Comparison of ENCODE assay signal across 8 cellular contexts in genomic region chr7:3092468-3092867, GRCh38. TPM values are rescaled to one million over a fixed set of nuclear protein-coding genes. Genes with fewer than 3 reads are reported as not detected.
DNase-seq lines count a peak whose midpoint lies in the region; ATAC-seq and TF ChIP-seq lines count a peak whose summit lies in the region.

No MANE protein-coding gene starts in this region.

- no peak overlapping the region for H3K27ac Mint-ChIP-seq in neural progenitor cell

- no peak overlapping the region for H3K9ac ChIP-seq in neural progenitor cell

- H3K27ac ChIP-seq in neural progenitor cell = no peak overlapping the region

- H3K4me1 Mint-ChIP-seq in neural progenitor cell = peaks cover 12% of the 10 kb centered on the region

- no peak overlapping the region for H2AFZ ChIP-seq in neural progenitor cell (replicated peaks)

- H3K9me3 Mint-ChIP-seq in neural progenitor cell = peaks cover 16% of the 10 kb centered on the region

- H4K20me1 ChIP-seq in neural progenitor cell (ENCODE audit: low read depth) = no peaks in the 10 kb centered on the region

- peak; percentile 75 for DNase-seq in activated CD4-positive, alpha-beta T cell treated with anti-CD3 and anti-CD28 coated beads for 48 hours
- DNase-seq in globus pallidus (ENCODE audit: low spot score) (peak; percentile 16), OCI-M1 (lab: John Stamatoyannopoulos, UW) (no peak), neural progenitor cell (ENCODE audit: low spot score) (no peak)
- DNase-seq in stimulated activated CD8-positive, alpha-beta memory T cell treated with anti-CD3 and anti-CD28 coated beads, Interleukin-4, amount 100 ng/mL, for 24 hours (ENCODE audit: low read depth) = peak; percentile 55

- H3K79me2 ChIP-seq in neural progenitor cell (ENCODE audit: low read depth) = no peaks in the 10 kb centered on the region

- H3K4me2 ChIP-seq in neural progenitor cell = no peak overlapping the region

- H3K27me3 Mint-ChIP-seq in neural progenitor cell (ENCODE audit: insufficient read depth, low read depth) = peaks cover 15% of the 10 kb centered on the region

- no peaks in the 10 kb centered on the region for H3K36me3 ChIP-seq in neural progenitor cell

- TF ChIP-seq CTCF in neural progenitor cell (IDR thresholded peaks at IDR 0.05) = no peak

- H3K27me3 ChIP-seq in neural progenitor cell = no peaks in the 10 kb centered on the region

- peak; percentile 72 for ATAC-seq in GM18873 (IDR thresholded peaks at IDR 0.05; ENCODE audit: low FRiP score, unreplicated experiment)
- peak; percentile 80 for ATAC-seq in HG03095 (IDR thresholded peaks at IDR 0.05; ENCODE audit: unreplicated experiment)
- no peak for ATAC-seq in HG03571 (IDR thresholded peaks at IDR 0.05; ENCODE audit: unreplicated experiment)

- no peak overlapping the region for H3K4me3 ChIP-seq in neural progenitor cell

- no peak overlapping the region for H3K4me3 Mint-ChIP-seq in neural progenitor cell

- H3F3A ChIP-seq in neural progenitor cell (ENCODE audit: low read depth) = no peaks in the 10 kb centered on the region

- no peaks in the 10 kb centered on the region for H3K9me3 ChIP-seq in neural progenitor cell (ENCODE audit: low read depth)

- H3K36me3 Mint-ChIP-seq in neural progenitor cell = no peaks in the 10 kb centered on the region

- H3K4me1 ChIP-seq in neural progenitor cell = no peaks in the 10 kb centered on the region

RNA-seq across cellular contexts. Expression of gene CARD11, which starts 48.8 kb away (rescaled TPM):
- 0.75 and 0.87 TPM in 2 replicates for total RNA-seq in neural progenitor cell (ENCODE audit: low replicate concordance)

Comparison
In these comparisons a context has a peak if more than half of its experiments do, and no peak if none do; other contexts are left out.
1. DNase-seq: peak in activated CD4-positive, alpha-beta T cell treated with anti-CD3 and anti-CD28 coated beads for 48 hours (single experiment), globus pallidus (single experiment) and stimulated activated CD8-positive, alpha-beta memory T cell treated with anti-CD3 and anti-CD28 coated beads, Interleukin-4, amount 100 ng/mL, for 24 hours (single experiment); none in OCI-M1 (single experiment) and neural progenitor cell (single experiment).